31 cellular contexts compared by ENCODE assay signal in the genomic region with DNA sequence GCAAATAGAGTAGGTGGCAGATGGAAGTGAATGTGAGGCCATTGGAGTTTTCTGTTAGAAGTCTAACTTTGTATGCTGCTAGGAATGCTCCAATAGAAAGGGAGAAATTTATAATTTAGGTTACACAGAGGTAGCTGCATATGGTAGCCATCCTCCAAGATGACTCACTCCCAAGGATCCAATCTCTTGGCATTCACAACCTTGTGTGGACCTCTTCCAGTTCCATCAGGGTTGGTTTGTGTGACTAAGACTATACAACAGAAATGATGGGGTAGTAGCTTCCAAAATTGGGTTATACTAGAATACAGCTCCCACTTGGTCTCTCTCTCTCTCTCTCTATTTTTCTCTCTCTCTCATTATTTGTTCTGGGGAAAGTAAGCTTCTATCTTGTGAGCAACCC.
"Had no signal": no experiment of that assay in that cellular context is flagged by ENCODE, and none has a peak within 500 bp of the region (broad histone marks: within the 10 kb centered on the region; RNA-seq: fewer than 3 reads in every experiment).

No MANE protein-coding gene starts in this region.

- H3K27me3 ChIP-seq: brain microvascular endothelial cell, cardiac muscle cell, MG63 had no signal

- H3K4me3 ChIP-seq: cardiac muscle cell, MG63, PC-9 had no signal

- DNase-seq: activated CD4-positive, alpha-beta T cell treated with anti-CD3 and anti-CD28 coated beads, Interleukin-2, amount 10 ng/mL, durations not matched to agents 24 days and 14 days; activated CD4-positive, alpha-beta T cell treated with anti-CD3 and anti-CD28 coated beads, Interleukin-2, amount 50 U/mL, for 4 hours; activated CD8-positive, alpha-beta T cell treated with anti-CD3 and anti-CD28 coated beads for 36 hours; activated effector memory CD4-positive, alpha-beta T cell treated with anti-CD3 and anti-CD28 coated beads, Interleukin-2, amount 50 U/mL, for 16 hours; activated naive CD4-positive, alpha-beta T cell; activated naive CD4-positive, alpha-beta T cell treated with anti-CD3 and anti-CD28 coated beads, Interleukin-2, amount 50 U/mL, for 16 hours; activated naive CD8-positive, alpha-beta T cell treated with anti-CD3 and anti-CD28 coated beads for 36 hours; activated T-cell treated with anti-CD3 and anti-CD28 coated beads, Interleukin-2, amount 50 U/mL, for 1 hour; activated T-cell treated with anti-CD3 and anti-CD28 coated beads, Interleukin-2, amount 50 U/mL, for 72 hours; amniotic stem cell; aorta; brain microvascular endothelial cell; Karpas-422; KBM-7; MG63; NCI-H1048; NCI-H1105 treated with DMSO at 0.1 percent for 48 hours; NCI-H1436; NCI-H1694; NCI-H1930; NCI-H2081 treated with DMSO at 0.1 percent for 48 hours; NCI-H524 treated with DMSO at 0.1 percent for 48 hours; NCI-H748 treated with DMSO at 0.1 percent for 48 hours; NK-92 treated with Interleukin-12 subunit alpha and Interleukin-12 subunit beta, amount 100 ng/mL, for 24 hours; PC-9; Right ventricle myocardium superior; SW 1271; T-helper 1 cell; T1000 had no signal

- H2AFZ ChIP-seq: PC-9 had no signal

- FAIRE-seq: RCC 7860 had no signal

- H3K36me3 ChIP-seq: brain microvascular endothelial cell, cardiac muscle cell, MG63 had no signal

- H3K27ac ChIP-seq: brain microvascular endothelial cell, cardiac muscle cell had no signal
